In the genomic region with DNA sequence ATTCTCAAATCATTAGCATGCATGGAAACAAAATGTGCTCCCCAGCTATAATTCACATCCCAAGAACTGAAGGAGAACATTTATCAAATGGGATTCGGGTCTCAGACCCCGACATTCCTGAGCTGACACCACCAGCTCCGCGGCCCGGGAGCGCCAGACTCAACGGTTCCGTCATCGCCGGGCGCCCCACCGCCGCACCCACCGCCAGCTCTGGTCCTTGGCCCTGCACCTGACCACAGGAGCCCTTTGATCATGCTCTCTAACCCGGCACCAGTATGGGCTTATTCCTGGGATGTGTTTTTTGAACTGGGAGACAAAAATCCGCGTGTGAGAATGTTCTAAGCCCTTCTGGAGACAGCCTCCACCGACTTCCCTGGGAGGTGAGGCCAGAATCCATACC, we compare ENCODE assay signal across 1 cellular context.
TF ChIP-seq lines count a peak whose summit lies in the region.

No MANE protein-coding gene starts in this region.

TF ChIP-seq in HepG2, 621 proteins besides CTCF, POLR2A, EP300 and RAD21:
- TF ChIP-seq, protein P1, sequence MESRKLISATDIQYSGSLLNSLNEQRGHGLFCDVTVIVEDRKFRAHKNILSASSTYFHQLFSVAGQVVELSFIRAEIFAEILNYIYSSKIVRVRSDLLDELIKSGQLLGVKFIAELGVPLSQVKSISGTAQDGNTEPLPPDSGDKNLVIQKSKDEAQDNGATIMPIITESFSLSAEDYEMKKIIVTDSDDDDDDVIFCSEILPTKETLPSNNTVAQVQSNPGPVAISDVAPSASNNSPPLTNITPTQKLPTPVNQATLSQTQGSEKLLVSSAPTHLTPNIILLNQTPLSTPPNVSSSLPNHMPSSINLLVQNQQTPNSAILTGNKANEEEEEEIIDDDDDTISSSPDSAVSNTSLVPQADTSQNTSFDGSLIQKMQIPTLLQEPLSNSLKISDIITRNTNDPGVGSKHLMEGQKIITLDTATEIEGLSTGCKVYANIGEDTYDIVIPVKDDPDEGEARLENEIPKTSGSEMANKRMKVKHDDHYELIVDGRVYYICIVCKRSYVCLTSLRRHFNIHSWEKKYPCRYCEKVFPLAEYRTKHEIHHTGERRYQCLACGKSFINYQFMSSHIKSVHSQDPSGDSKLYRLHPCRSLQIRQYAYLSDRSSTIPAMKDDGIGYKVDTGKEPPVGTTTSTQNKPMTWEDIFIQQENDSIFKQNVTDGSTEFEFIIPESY (CRISPR knock-in tag; IDR thresholded peaks at IDR 0.05): 0 out of 2 replicates have a peak, but pooled peaks have one; percentile 30
- TF ChIP-seq TBX3 (IDR thresholded peaks at IDR 0.05; ENCODE audit: borderline replicate concordance): no peak
TF ChIP-seq in HepG2: peak in this region for 1.
